In genomic region chr2:217434183-217434620, GRCh38 we compare ENCODE assay signal across 1 cellular context.
TF ChIP-seq lines count a peak whose summit lies in the region.

No MANE protein-coding gene starts in this region.

TF ChIP-seq in HepG2, 621 proteins besides CTCF, POLR2A, EP300 and RAD21 (continued from another document and continues in another):
- TF ChIP-seq E2F1 (CRISPR knock-in tag; IDR thresholded peaks at IDR 0.05), result no peak
- TF ChIP-seq ZNF614 (CRISPR knock-in tag; IDR thresholded peaks at IDR 0.05; ENCODE audit: borderline replicate concordance), result no peak
- TF ChIP-seq NR3C1 (CRISPR knock-in tag; IDR thresholded peaks at IDR 0.05), result no peak
- no peak for TF ChIP-seq TEF (CRISPR knock-in tag; IDR thresholded peaks at IDR 0.05)
- TF ChIP-seq KLF12 (CRISPR knock-in tag; IDR thresholded peaks at IDR 0.05; ENCODE audit: borderline replicate concordance), result no peak
- TF ChIP-seq CBX5 (CRISPR knock-in tag; IDR thresholded peaks at IDR 0.05; ENCODE audit: borderline replicate concordance), result 0 out of 2 replicates have a peak, but pooled peaks have one; percentile 17
- no peak for TF ChIP-seq ZNF414 (CRISPR knock-in tag; IDR thresholded peaks at IDR 0.05)
- no peak for TF ChIP-seq ZFP91 (CRISPR knock-in tag; IDR thresholded peaks at IDR 0.05; ENCODE audit: borderline replicate concordance)
- no peak for TF ChIP-seq SP4 (CRISPR knock-in tag; IDR thresholded peaks at IDR 0.05)
- no peak for TF ChIP-seq ARID2 (CRISPR knock-in tag; IDR thresholded peaks at IDR 0.05; ENCODE audit: borderline replicate concordance)
- TF ChIP-seq BRF2 (CRISPR knock-in tag; IDR thresholded peaks at IDR 0.05), result peak; percentile 23; the same call in 1 of the 2 replicates
- TF ChIP-seq RFXAP (CRISPR knock-in tag; IDR thresholded peaks at IDR 0.05; ENCODE audit: borderline replicate concordance), result peak; percentile 100
- no peak for TF ChIP-seq ZNF770 (CRISPR knock-in tag; IDR thresholded peaks at IDR 0.05)
- TF ChIP-seq ZKSCAN5 (CRISPR knock-in tag; IDR thresholded peaks at IDR 0.05), result no peak
- no peak for TF ChIP-seq ZNF589 (CRISPR knock-in tag; conservative IDR thresholded peaks at IDR 0.05)
- no peak for TF ChIP-seq HINFP (CRISPR knock-in tag; IDR thresholded peaks at IDR 0.05; ENCODE audit: low read depth)
- TF ChIP-seq TFDP2 (CRISPR knock-in tag; IDR thresholded peaks at IDR 0.05), result no peak
- TF ChIP-seq SRF (IDR thresholded peaks at IDR 0.05; ENCODE audit: low read depth, low read length), result no peak
- TF ChIP-seq ZNF136 (CRISPR knock-in tag; IDR thresholded peaks at IDR 0.05; ENCODE audit: low read depth), result no peak
- no peak for TF ChIP-seq TERF1 (CRISPR knock-in tag; IDR thresholded peaks at IDR 0.05)
- TF ChIP-seq ZNF570 (CRISPR knock-in tag; IDR thresholded peaks at IDR 0.05; ENCODE audit: borderline replicate concordance), result no peak
- TF ChIP-seq CCDC6 (CRISPR knock-in tag; IDR thresholded peaks at IDR 0.05), result no peak
- no peak for TF ChIP-seq ZNF660 (CRISPR knock-in tag; IDR thresholded peaks at IDR 0.05; ENCODE audit: borderline replicate concordance, low read depth)
- no peak for TF ChIP-seq HMGA1 (CRISPR knock-in tag; conservative IDR thresholded peaks at IDR 0.05)
- no peak for TF ChIP-seq ADNP (CRISPR knock-in tag; IDR thresholded peaks at IDR 0.05)
- TF ChIP-seq MYPOP (CRISPR knock-in tag; IDR thresholded peaks at IDR 0.05), result no peak
- TF ChIP-seq ATF4 (CRISPR knock-in tag; IDR thresholded peaks at IDR 0.05), result no peak
- no peak for TF ChIP-seq ZBTB7A (CRISPR knock-in tag; IDR thresholded peaks at IDR 0.05)
- TF ChIP-seq ZHX2 (IDR thresholded peaks at IDR 0.05; ENCODE audit: low read depth), result no peak
- no peak for TF ChIP-seq ZHX2 (CRISPR knock-in tag; IDR thresholded peaks at IDR 0.05; ENCODE audit: borderline replicate concordance)
- no peak for TF ChIP-seq HOXA7 (CRISPR knock-in tag; IDR thresholded peaks at IDR 0.05)
- TF ChIP-seq RFX5 (IDR thresholded peaks at IDR 0.05; ENCODE audit: low read depth, low read length), result peak; percentile 99
- TF ChIP-seq PCBP2 (optimal IDR thresholded peaks at IDR 0.05; ENCODE audit: low read depth, low read length, poor library complexity, severe bottlenecking), result no peak
- TF ChIP-seq ZBTB14 (CRISPR knock-in tag; IDR thresholded peaks at IDR 0.05), result no peak
- TF ChIP-seq ZNF235 (CRISPR knock-in tag; IDR thresholded peaks at IDR 0.05; ENCODE audit: borderline replicate concordance), result no peak
- TF ChIP-seq CEBPB (IDR thresholded peaks at IDR 0.05; ENCODE audit: borderline replicate concordance, low read depth, low read length), result no peak
- no peak for TF ChIP-seq NPAS2 (CRISPR knock-in tag; IDR thresholded peaks at IDR 0.05; ENCODE audit: borderline replicate concordance)
- no peak for TF ChIP-seq MAF1 (CRISPR knock-in tag; IDR thresholded peaks at IDR 0.05; ENCODE audit: borderline replicate concordance)
- TF ChIP-seq ZFP82 (CRISPR knock-in tag; IDR thresholded peaks at IDR 0.05; ENCODE audit: borderline replicate concordance), result no peak
- no peak for TF ChIP-seq JUNB (CRISPR knock-in tag; IDR thresholded peaks at IDR 0.05; ENCODE audit: borderline replicate concordance)
